8 cellular contexts compared by ENCODE assay signal in genomic region chr6:13710552-13711383, GRCh38. TPM values are rescaled to one million over a fixed set of nuclear protein-coding genes. Genes with fewer than 3 reads are reported as not detected.
DNase-seq lines count a peak whose midpoint lies in the region; TF ChIP-seq lines count a peak whose summit lies in the region.

No MANE protein-coding gene starts in this region.

- H3K9me3 Mint-ChIP-seq in activated CD4-positive, alpha-beta memory T cell treated with anti-CD3 and anti-CD28 coated beads, Interleukin-2, amount 10 ng/mL, durations not matched to agents 7 days and 5 days: peaks cover 3% of the 10 kb centered on the region
- H3K9me3 Mint-ChIP-seq in endodermal cell: peaks cover 3% of the 10 kb centered on the region

- no peak for TF ChIP-seq EP300 in suprapubic skin (IDR thresholded peaks at IDR 0.05)

- H3K9ac ChIP-seq in endodermal cell (ENCODE audit: extremely low read depth, low read length, poor library complexity, severe bottlenecking): peak overlapping the region; percentile 93

- POLR2A ChIA-PET in activated CD4-positive, alpha-beta memory T cell treated with anti-CD3 and anti-CD28 coated beads, Interleukin-2, amount 10 ng/mL, durations not matched to agents 7 days and 5 days (lab: Charles Lee): interaction anchor here (1.0 to 4.8 kb wide), 24 partner anchors 10 to 388 kb away, joined by 3 to 105 read pairs (median 5); partner anchors contain the start of genes MCUR1, NOL7 and SIRT5

- DNase-seq in H7: peak; percentile 81
- DNase-seq in MG63: peak; percentile 61
- peak; percentile 47 for DNase-seq in activated CD4-positive, alpha-beta memory T cell treated with anti-CD3 and anti-CD28 coated beads, Interleukin-2, amount 10 ng/mL, durations not matched to agents 7 days and 5 days
- peak; percentile 84 for DNase-seq in endodermal cell
- DNase-seq in suprapubic skin (ENCODE audit: low spot score in 2 of 2): peak; percentile 79 to 83
- no peak for DNase-seq in GF-D8 (lab: John Stamatoyannopoulos, UW)

- H3K4me1 ChIP-seq in endodermal cell (ENCODE audit: control insufficient read depth, insufficient read depth, low read length) (no peaks in the 10 kb centered on the region), mononuclear cell (ENCODE audit: insufficient read depth, low read length) (peaks cover 41% of the 10 kb centered on the region), suprapubic skin (peaks cover 37% of the 10 kb centered on the region)

- peaks cover 24% of the 10 kb centered on the region for H3K36me3 Mint-ChIP-seq in activated CD4-positive, alpha-beta memory T cell treated with anti-CD3 and anti-CD28 coated beads, Interleukin-2, amount 10 ng/mL, durations not matched to agents 7 days and 5 days (ENCODE audit: low read depth)
- peaks cover 7% of the 10 kb centered on the region for H3K36me3 Mint-ChIP-seq in endodermal cell (ENCODE audit: low read depth)

- H3K27me3 Mint-ChIP-seq in activated CD4-positive, alpha-beta memory T cell treated with anti-CD3 and anti-CD28 coated beads, Interleukin-2, amount 10 ng/mL, durations not matched to agents 7 days and 5 days: no peaks in the 10 kb centered on the region
- no peaks in the 10 kb centered on the region for H3K27me3 Mint-ChIP-seq in endodermal cell (ENCODE audit: insufficient read depth)

- WGBS in endodermal cell (ENCODE audit: insufficient coverage in 1 of 2, insufficient read length in 1 of 2), 2 experiments: 0% methylated on average over 11 to 84 of the region's 84 CpGs
- 0% methylated on average over 36 of the region's 84 CpGs for WGBS in suprapubic skin

- H3K9me3 ChIP-seq in MG63 (no peaks in the 10 kb centered on the region), endodermal cell (ENCODE audit: control insufficient read depth, low read length) (no peaks in the 10 kb centered on the region), mononuclear cell (ENCODE audit: low read depth, low read length) (no peaks in the 10 kb centered on the region), suprapubic skin (no peaks in the 10 kb centered on the region)

- no peak for TF ChIP-seq POLR2A in suprapubic skin (IDR thresholded peaks at IDR 0.05)

- H3K27ac ChIP-seq in endodermal cell (ENCODE audit: low read depth, low read length) (peak overlapping the region; percentile 1), suprapubic skin (peak overlapping the region; percentile 96)

- H3K27ac Mint-ChIP-seq in activated CD4-positive, alpha-beta memory T cell treated with anti-CD3 and anti-CD28 coated beads, Interleukin-2, amount 10 ng/mL, durations not matched to agents 7 days and 5 days: peak overlapping the region; percentile 82
- H3K27ac Mint-ChIP-seq in endodermal cell: peak overlapping the region; percentile 92

- H3K27me3 ChIP-seq in H7 (ENCODE audit: control insufficient read depth, insufficient read depth, low read length) (no peaks in the 10 kb centered on the region), MG63 (no peaks in the 10 kb centered on the region), endodermal cell (ENCODE audit: control insufficient read depth, insufficient read depth, low read length, poor library complexity, severe bottlenecking) (no peaks in the 10 kb centered on the region), mononuclear cell (ENCODE audit: insufficient read depth, low read length) (no peaks in the 10 kb centered on the region), suprapubic skin (no peaks in the 10 kb centered on the region)

- peaks cover 50% of the 10 kb centered on the region for H3K4me1 Mint-ChIP-seq in activated CD4-positive, alpha-beta memory T cell treated with anti-CD3 and anti-CD28 coated beads, Interleukin-2, amount 10 ng/mL, durations not matched to agents 7 days and 5 days
- peaks cover 32% of the 10 kb centered on the region for H3K4me1 Mint-ChIP-seq in endodermal cell

- H3K36me3 ChIP-seq in H7 (replicated peaks; ENCODE audit: control insufficient read depth, insufficient read depth, low read length) (no peaks in the 10 kb centered on the region), MG63 (peaks cover 6% of the 10 kb centered on the region), endodermal cell (ENCODE audit: control insufficient read depth, insufficient read depth, low read length) (peaks cover 7% of the 10 kb centered on the region), suprapubic skin (no peaks in the 10 kb centered on the region)

- TF ChIP-seq CTCF in endodermal cell (conservative IDR thresholded peaks at IDR 0.05) (no peak), suprapubic skin (IDR thresholded peaks at IDR 0.05) (no peak)

- CTCF ChIA-PET in activated CD4-positive, alpha-beta memory T cell treated with anti-CD3 and anti-CD28 coated beads, Interleukin-2, amount 10 ng/mL, durations not matched to agents 7 days and 5 days (lab: Charles Lee): interaction anchor here (1.1 to 5.6 kb wide), 13 partner anchors 10 to 356 kb away, joined by 3 to 49 read pairs (median 3); partner anchors contain the start of genes NOL7 and SIRT5

- peak overlapping the region; percentile 87 for H3K4me3 Mint-ChIP-seq in activated CD4-positive, alpha-beta memory T cell treated with anti-CD3 and anti-CD28 coated beads, Interleukin-2, amount 10 ng/mL, durations not matched to agents 7 days and 5 days
- peak overlapping the region; percentile 82 for H3K4me3 Mint-ChIP-seq in endodermal cell

- H3K4me3 ChIP-seq in GM08714 (ENCODE audit: low read length) (peak overlapping the region; percentile 99), H7 (ENCODE audit: insufficient read depth, low read depth, low read length) (peak overlapping the region; percentile 82), MG63 (peak overlapping the region; percentile 72), endodermal cell (ENCODE audit: low read length) (peak overlapping the region; percentile 96), mononuclear cell (ENCODE audit: low read length) (peak overlapping the region; percentile 69), suprapubic skin (peak overlapping the region; percentile 89)

RNA-seq across cellular contexts. Expression of gene RANBP9, which starts 0.9 kb away (rescaled TPM):
- 23.6 and 30.7 TPM in 2 replicates for total RNA-seq in H7 (2014; rRNA removed; shearing (Covaris generic))
- total RNA-seq in MG63 (2014; rRNA removed; shearing (Covaris generic); ENCODE audit: low replicate concordance): 45.2 and 62.2 TPM in 2 replicates
- 10 to 100 TPM; 66.8 to 69.1 TPM for total RNA-seq in activated CD4-positive, alpha-beta memory T cell treated with anti-CD3 and anti-CD28 coated beads, Interleukin-2, amount 10 ng/mL, durations not matched to agents 7 days and 5 days
- 10 to 100 TPM; 43.7 to 45.4 TPM for total RNA-seq in endodermal cell
- polyA plus RNA-seq in endodermal cell (2013, experiment 1 of 2): 39.4 TPM
- 39.3 TPM for polyA plus RNA-seq in endodermal cell (2013, experiment 2 of 2)
- 61.4 TPM for total RNA-seq in mononuclear cell
- 10 to 100 TPM; 35.8 to 64.7 (median 50.4) TPM for total RNA-seq in suprapubic skin
